In genomic region chr6:39724787-39725631, GRCh38 we compare ENCODE assay signal across 1 cellular context.
A peak's percentile ranks its signal among the peaks of the same experiment; 100 is the strongest.
TF ChIP-seq lines count a peak whose summit lies in the region.

TSS of gene KIF6 (minus strand) at chr6:39725408. CDS start at chr6:39725310, 98 bp downstream.

TF ChIP-seq in SK-N-SH, 30 proteins besides CTCF, POLR2A, EP300 and RAD21:
- no peak for TF ChIP-seq TCF12 (IDR thresholded peaks at IDR 0.05)
- TF ChIP-seq ZBTB33 (IDR thresholded peaks at IDR 0.05; ENCODE audit: borderline replicate concordance, low read depth) = no peak
- TF ChIP-seq MXI1 (IDR thresholded peaks at IDR 0.05; ENCODE audit: low read depth, low read length) = peak; percentile 99
- no peak for TF ChIP-seq RXRA (IDR thresholded peaks at IDR 0.05; ENCODE audit: borderline replicate concordance, low read depth)
- TF ChIP-seq SMC3 (IDR thresholded peaks at IDR 0.05; ENCODE audit: low read depth, low read length) = no peak
- TF ChIP-seq RCOR1 (IDR thresholded peaks at IDR 0.05; ENCODE audit: low read length) = 0 out of 2 replicates have a peak, but pooled peaks have one; percentile 13
- TF ChIP-seq NFIC (IDR thresholded peaks at IDR 0.05; ENCODE audit: borderline replicate concordance) = no peak
- TF ChIP-seq, protein P1, sequence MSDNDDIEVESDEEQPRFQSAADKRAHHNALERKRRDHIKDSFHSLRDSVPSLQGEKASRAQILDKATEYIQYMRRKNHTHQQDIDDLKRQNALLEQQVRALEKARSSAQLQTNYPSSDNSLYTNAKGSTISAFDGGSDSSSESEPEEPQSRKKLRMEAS (IDR thresholded peaks at IDR 0.05; ENCODE audit: low read depth) = peak; percentile 74
- TF ChIP-seq NRF1 (IDR thresholded peaks at IDR 0.05; ENCODE audit: low read depth, low read length) = peak; percentile 87
- TF ChIP-seq POLR2AphosphoS5 (IDR thresholded peaks at IDR 0.05; ENCODE audit: low read depth, low read length) = no peak
- TF ChIP-seq TAF1 (IDR thresholded peaks at IDR 0.05; ENCODE audit: borderline replicate concordance, low read depth, low read length) = no peak
- TF ChIP-seq, protein P2, sequence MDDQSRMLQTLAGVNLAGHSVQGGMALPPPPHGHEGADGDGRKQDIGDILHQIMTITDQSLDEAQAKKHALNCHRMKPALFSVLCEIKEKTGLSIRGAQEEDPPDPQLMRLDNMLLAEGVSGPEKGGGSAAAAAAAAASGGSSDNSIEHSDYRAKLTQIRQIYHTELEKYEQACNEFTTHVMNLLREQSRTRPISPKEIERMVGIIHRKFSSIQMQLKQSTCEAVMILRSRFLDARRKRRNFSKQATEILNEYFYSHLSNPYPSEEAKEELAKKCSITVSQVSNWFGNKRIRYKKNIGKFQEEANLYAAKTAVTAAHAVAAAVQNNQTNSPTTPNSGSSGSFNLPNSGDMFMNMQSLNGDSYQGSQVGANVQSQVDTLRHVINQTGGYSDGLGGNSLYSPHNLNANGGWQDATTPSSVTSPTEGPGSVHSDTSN (IDR thresholded peaks at IDR 0.05) = no peak
- TF ChIP-seq GABPA (IDR thresholded peaks at IDR 0.05; ENCODE audit: low read depth) = no peak
- TF ChIP-seq USF1 (IDR thresholded peaks at IDR 0.05; ENCODE audit: borderline replicate concordance, low read depth) = peak; percentile 55; the same call in 1 of the 2 replicates
- no peak for TF ChIP-seq RFX5 (IDR thresholded peaks at IDR 0.05; ENCODE audit: low read length)
- no peak for TF ChIP-seq GATA2 (CRISPR knock-in tag; IDR thresholded peaks at IDR 0.05)
- no peak for TF ChIP-seq JUND (IDR thresholded peaks at IDR 0.05)
- TF ChIP-seq YY1 (IDR thresholded peaks at IDR 0.05; ENCODE audit: low read depth) = no peak
- TF ChIP-seq ELF1 (IDR thresholded peaks at IDR 0.05) = no peak
- TF ChIP-seq, protein P3, sequence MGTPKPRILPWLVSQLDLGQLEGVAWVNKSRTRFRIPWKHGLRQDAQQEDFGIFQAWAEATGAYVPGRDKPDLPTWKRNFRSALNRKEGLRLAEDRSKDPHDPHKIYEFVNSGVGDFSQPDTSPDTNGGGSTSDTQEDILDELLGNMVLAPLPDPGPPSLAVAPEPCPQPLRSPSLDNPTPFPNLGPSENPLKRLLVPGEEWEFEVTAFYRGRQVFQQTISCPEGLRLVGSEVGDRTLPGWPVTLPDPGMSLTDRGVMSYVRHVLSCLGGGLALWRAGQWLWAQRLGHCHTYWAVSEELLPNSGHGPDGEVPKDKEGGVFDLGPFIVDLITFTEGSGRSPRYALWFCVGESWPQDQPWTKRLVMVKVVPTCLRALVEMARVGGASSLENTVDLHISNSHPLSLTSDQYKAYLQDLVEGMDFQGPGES (IDR thresholded peaks at IDR 0.05; ENCODE audit: low read depth, low read length) = no peak
- no peak for TF ChIP-seq FOXJ3 (CRISPR knock-in tag; IDR thresholded peaks at IDR 0.05)
- no peak for TF ChIP-seq MEF2A (IDR thresholded peaks at IDR 0.05; ENCODE audit: borderline replicate concordance, low read depth)
- no peak for TF ChIP-seq FOSL2 (IDR thresholded peaks at IDR 0.05; ENCODE audit: borderline replicate concordance, low read depth)
- peak; percentile 23 for TF ChIP-seq CHD2 (IDR thresholded peaks at IDR 0.05; ENCODE audit: low read length, partially characterized antibody)
- no peak for TF ChIP-seq FOXM1 (IDR thresholded peaks at IDR 0.05; ENCODE audit: low read depth)
- TF ChIP-seq REST (IDR thresholded peaks at IDR 0.05; ENCODE audit: low read depth, low read length) = no peak
- TF ChIP-seq, protein P4, sequence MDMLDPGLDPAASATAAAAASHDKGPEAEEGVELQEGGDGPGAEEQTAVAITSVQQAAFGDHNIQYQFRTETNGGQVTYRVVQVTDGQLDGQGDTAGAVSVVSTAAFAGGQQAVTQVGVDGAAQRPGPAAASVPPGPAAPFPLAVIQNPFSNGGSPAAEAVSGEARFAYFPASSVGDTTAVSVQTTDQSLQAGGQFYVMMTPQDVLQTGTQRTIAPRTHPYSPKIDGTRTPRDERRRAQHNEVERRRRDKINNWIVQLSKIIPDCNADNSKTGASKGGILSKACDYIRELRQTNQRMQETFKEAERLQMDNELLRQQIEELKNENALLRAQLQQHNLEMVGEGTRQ (IDR thresholded peaks at IDR 0.05; ENCODE audit: borderline replicate concordance, low read depth, low read length) = no peak
- TF ChIP-seq SIN3A (IDR thresholded peaks at IDR 0.05; ENCODE audit: borderline replicate concordance, low read depth, low read length) = no peak
- TF ChIP-seq TEAD4 (IDR thresholded peaks at IDR 0.05; ENCODE audit: borderline replicate concordance, insufficient read depth) = no peak
- TF ChIP-seq EZH2phosphoT487 (IDR thresholded peaks at IDR 0.05; ENCODE audit: borderline replicate concordance, low read depth) = no peak
TF ChIP-seq in SK-N-SH: peak in this region for 6.
